Comparison of ENCODE assay signal across 8 cellular contexts in the genomic region with DNA sequence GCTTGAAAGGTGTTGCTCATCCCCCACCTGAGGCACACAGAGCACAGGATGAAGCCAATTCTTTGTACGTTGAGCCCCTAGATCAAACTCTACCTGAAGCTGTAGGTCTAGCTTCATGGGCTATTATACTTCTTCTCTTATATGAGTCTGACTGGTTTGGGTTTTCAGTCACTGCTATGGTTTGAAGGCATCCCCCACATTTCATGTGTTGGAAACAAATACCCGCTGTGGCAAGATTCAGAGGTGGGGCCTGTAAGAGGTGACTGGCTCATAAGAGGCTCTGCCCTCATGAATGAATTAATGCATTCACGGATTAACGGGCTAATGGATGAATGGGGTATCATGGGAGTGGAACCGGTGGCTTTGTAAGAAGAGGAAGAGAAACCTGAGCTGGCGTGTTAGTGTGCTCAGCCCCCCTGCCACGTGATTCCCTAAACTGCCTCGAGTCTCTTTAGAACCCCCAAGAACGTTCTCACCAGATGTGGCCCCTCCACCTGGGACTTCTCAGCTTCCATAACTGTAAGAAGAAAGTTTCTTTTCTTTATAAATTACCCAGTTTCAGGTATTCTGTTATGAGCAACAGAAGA. TPM values are rescaled to one million over a fixed set of nuclear protein-coding genes. Genes with fewer than 3 reads are reported as not detected.
A peak's percentile ranks its signal among the peaks of the same experiment; 100 is the strongest.
DNase-seq lines count a peak whose midpoint lies in the region; ATAC-seq and TF ChIP-seq lines count a peak whose summit lies in the region.

No MANE protein-coding gene starts in this region.

- no peaks in the 10 kb centered on the region for H3K9me3 Mint-ChIP-seq in CD4-positive, alpha-beta T cell
- no peaks in the 10 kb centered on the region for H3K9me3 Mint-ChIP-seq in dendritic cell treated with granulocyte-macrophage colony-stimulating factor and Interleukin-4, amounts not matched to agents 40 ng/mL and 50 ng/mL, for 4 days

- H3K4me3 Mint-ChIP-seq in CD4-positive, alpha-beta T cell, result no peak overlapping the region
- H3K4me3 Mint-ChIP-seq in dendritic cell treated with granulocyte-macrophage colony-stimulating factor and Interleukin-4, amounts not matched to agents 40 ng/mL and 50 ng/mL, for 4 days, result peak overlapping the region; percentile 57

- intact Hi-C loops in CD4-positive, alpha-beta T cell (cut with DNase I, micrococcal nuclease), result no loop called here
- intact Hi-C loops in dendritic cell treated with granulocyte-macrophage colony-stimulating factor and Interleukin-4, amounts not matched to agents 40 ng/mL and 50 ng/mL, for 4 days (cut with micrococcal nuclease), result loop anchor here (5.0 kb wide), 1 partner anchor 39 kb away; a partner anchor contains a TSS
- intact Hi-C loops in sigmoid colon (cut with DNase I), result no loop called here

- H3K4me1 Mint-ChIP-seq in CD4-positive, alpha-beta T cell (ENCODE audit: low read depth), result peaks cover 55% of the 10 kb centered on the region
- H3K4me1 Mint-ChIP-seq in dendritic cell treated with granulocyte-macrophage colony-stimulating factor and Interleukin-4, amounts not matched to agents 40 ng/mL and 50 ng/mL, for 4 days (ENCODE audit: low read depth), result peaks cover 82% of the 10 kb centered on the region

- CTCF ChIA-PET in CD4-positive, alpha-beta T cell (lab: Charles Lee), result interaction anchor here (1.0 to 1.3 kb wide), 2 partner anchors 9 to 11 kb away, joined by 3 read pairs; no protein-coding TSS in a partner anchor

- no peak for TF ChIP-seq POLR2A in sigmoid colon (IDR thresholded peaks at IDR 0.05)

- no peak for TF ChIP-seq EP300 in sigmoid colon (IDR thresholded peaks at IDR 0.05)

- no peaks in the 10 kb centered on the region for H3K27me3 ChIP-seq in CD4-positive, alpha-beta T cell (ENCODE audit: control insufficient read depth, insufficient read depth, low read length)
- peaks cover 0 to 11% (median 6%) of the 10 kb centered on the region in 3 donors for H3K27me3 ChIP-seq in sigmoid colon

- DNase-seq in CD4-positive, alpha-beta T cell, result no peak
- no peak for DNase-seq in NCI-H1048 (lab: John Stamatoyannopoulos, UW)
- no peak for DNase-seq in AG08396 (ENCODE audit: low spot score)
- no peak for DNase-seq in NCI-H2227 treated with DMSO at 0.1 percent for 48 hours (lab: John Stamatoyannopoulos, UW)
- no peak for DNase-seq in sigmoid colon

- H3K36me3 Mint-ChIP-seq in CD4-positive, alpha-beta T cell (ENCODE audit: low read depth), result no peaks in the 10 kb centered on the region
- H3K36me3 Mint-ChIP-seq in dendritic cell treated with granulocyte-macrophage colony-stimulating factor and Interleukin-4, amounts not matched to agents 40 ng/mL and 50 ng/mL, for 4 days (ENCODE audit: low read depth), result peaks cover 44% of the 10 kb centered on the region

- H3K9me3 ChIP-seq in CD4-positive, alpha-beta T cell (ENCODE audit: control insufficient read depth, low read length), result no peaks in the 10 kb centered on the region
- H3K9me3 ChIP-seq in sigmoid colon, result no peaks in the 10 kb centered on the region

- peak overlapping the region; percentile 5 for H3K27ac Mint-ChIP-seq in CD4-positive, alpha-beta T cell
- peak overlapping the region; percentile 83 for H3K27ac Mint-ChIP-seq in dendritic cell treated with granulocyte-macrophage colony-stimulating factor and Interleukin-4, amounts not matched to agents 40 ng/mL and 50 ng/mL, for 4 days

- no peaks in the 10 kb centered on the region for H3K4me1 ChIP-seq in sigmoid colon

- TF ChIP-seq CTCF in CD4-positive, alpha-beta T cell (IDR thresholded peaks at IDR 0.05), result no peak
- TF ChIP-seq CTCF in sigmoid colon (IDR thresholded peaks at IDR 0.05), result no peak

- no peak overlapping the region for H3K4me3 ChIP-seq in sigmoid colon

- no peak overlapping the region for H3K27ac ChIP-seq in CD4-positive, alpha-beta T cell (ENCODE audit: low read depth, low read length)
- H3K27ac ChIP-seq in sigmoid colon, result peak overlapping the region in 2 of 4 donors; percentile 27 to 63

- POLR2A ChIA-PET in CD4-positive, alpha-beta T cell (lab: Charles Lee), result no interaction called here

- no peak for ATAC-seq in CD4-positive, alpha-beta T cell (ENCODE audit: poor library complexity)
- ATAC-seq in GM19395 (IDR thresholded peaks at IDR 0.05; ENCODE audit: unreplicated experiment), result peak; percentile 58
- ATAC-seq in HG03378 (IDR thresholded peaks at IDR 0.05; ENCODE audit: unreplicated experiment), result peak; percentile 47

- WGBS in sigmoid colon, 2 donors, result 62 to 81% methylated on average over 9 of the region's 9 CpGs

- no peaks in the 10 kb centered on the region for H3K36me3 ChIP-seq in sigmoid colon

- H3K27me3 Mint-ChIP-seq in CD4-positive, alpha-beta T cell, result no peaks in the 10 kb centered on the region
- no peaks in the 10 kb centered on the region for H3K27me3 Mint-ChIP-seq in dendritic cell treated with granulocyte-macrophage colony-stimulating factor and Interleukin-4, amounts not matched to agents 40 ng/mL and 50 ng/mL, for 4 days

RNA-seq across cellular contexts. Expression of a gene that starts 39.2 kb away (rescaled TPM):
- 10 to 100 TPM; 73.9 to 74.5 TPM for total RNA-seq in CD4-positive, alpha-beta T cell
- 10 to 100 TPM; 12.8 to 21.0 (median 17.3) TPM for total RNA-seq in sigmoid colon
- polyA plus RNA-seq in sigmoid colon, result 10 to 100 TPM in 1 of 3 donors, 1 to 10 TPM in 2; 5.4 to 22.9 (median 6.7) TPM
